In the genomic region with DNA sequence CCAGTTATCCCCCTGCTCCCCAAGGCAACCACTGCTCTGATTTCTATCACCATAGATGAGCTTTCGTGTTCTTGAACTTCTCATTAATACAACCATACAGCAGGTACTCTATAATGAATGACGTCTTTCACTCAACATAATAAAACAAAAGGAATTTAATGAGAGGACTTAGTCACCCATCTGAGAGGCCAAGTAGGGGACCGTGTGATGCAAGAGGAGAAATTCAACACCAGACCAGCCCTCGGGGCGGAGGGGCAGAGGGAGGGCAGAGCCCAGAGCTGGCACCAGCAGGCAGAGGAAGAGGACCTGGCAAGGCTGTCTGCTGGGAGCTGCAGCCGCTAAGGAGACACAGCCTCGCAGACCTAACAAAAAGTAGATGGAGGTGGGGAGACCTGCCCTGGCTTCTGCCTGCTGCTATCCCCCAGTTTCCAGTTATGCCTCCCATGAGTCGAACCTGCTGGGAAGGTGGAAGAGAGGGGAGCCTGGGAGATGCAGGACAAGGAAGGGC, we compare ENCODE assay signal across 8 cellular contexts. TPM values are rescaled to one million over a fixed set of nuclear protein-coding genes. Genes with fewer than 3 reads are reported as not detected.
DNase-seq lines count a peak whose midpoint lies in the region; ATAC-seq and TF ChIP-seq lines count a peak whose summit lies in the region.

No MANE protein-coding gene starts in this region.

- H3K4me3 ChIP-seq in SK-N-SH (ENCODE audit: low read depth in 2 of 2, low read length in 1 of 2): peak overlapping the region; percentile 0 to 22; a peak in 1 of 4 replicates
- H3K4me3 ChIP-seq in heart left ventricle: no peak overlapping the region
- H3K4me3 ChIP-seq in skeletal muscle satellite cell (ENCODE audit: low read length): peak overlapping the region; percentile 49

- H3K4me1 ChIP-seq in SK-N-SH (ENCODE audit: control insufficient read depth in 1 of 2, insufficient read depth in 2 of 2, low read depth in 1 of 2, low read length in 1 of 2) (peaks cover 19 to 21% of the 10 kb centered on the region in 2 experiments), heart left ventricle (peaks cover 0 to 34% (median 9%) of the 10 kb centered on the region in 12 donors), skeletal muscle satellite cell (ENCODE audit: control insufficient read depth, insufficient read depth, low read length) (peaks cover 41% of the 10 kb centered on the region)

- peaks cover 1% of the 10 kb centered on the region for H3K36me3 Mint-ChIP-seq in activated CD8-positive, alpha-beta memory T cell treated with anti-CD3 and anti-CD28 coated beads, Interleukin-2, amount 10 ng/mL, durations not matched to agents 7 days and 5 days
- no peaks in the 10 kb centered on the region for H3K36me3 Mint-ChIP-seq in effector memory CD8-positive, alpha-beta T cell (ENCODE audit: insufficient read depth)

- H3K27me3 Mint-ChIP-seq in activated CD8-positive, alpha-beta memory T cell treated with anti-CD3 and anti-CD28 coated beads, Interleukin-2, amount 10 ng/mL, durations not matched to agents 7 days and 5 days: no peaks in the 10 kb centered on the region
- H3K27me3 Mint-ChIP-seq in effector memory CD8-positive, alpha-beta T cell: peaks cover 5 to 29% of the 10 kb centered on the region in 2 donors

- peak; percentile 78 to 91 (median 90) for ATAC-seq in heart left ventricle
- no peak for ATAC-seq in activated CD8-positive, alpha-beta memory T cell treated with anti-CD3 and anti-CD28 coated beads, Interleukin-2, amount 10 ng/mL, durations not matched to agents 7 days and 5 days
- no peak for ATAC-seq in effector memory CD8-positive, alpha-beta T cell (replicated peaks)

- TF ChIP-seq CTCF in SK-N-SH (IDR thresholded peaks at IDR 0.05): no peak
- TF ChIP-seq CTCF in heart left ventricle (IDR thresholded peaks at IDR 0.05): no peak
- TF ChIP-seq CTCF in GM13976 (IDR thresholded peaks at IDR 0.05; ENCODE audit: borderline replicate concordance, control extremely low read depth, extremely low read depth, insufficient read depth, missing control alignments): no peak

- no peaks in the 10 kb centered on the region for H3K79me2 ChIP-seq in SK-N-SH (ENCODE audit: insufficient read depth)

- H3K4me2 ChIP-seq in SK-N-SH (peak overlapping the region; percentile 75), skeletal muscle satellite cell (ENCODE audit: low read length) (peak overlapping the region; percentile 75)

- peak overlapping the region; percentile 50; the same call in 1 of the 2 replicates for H3K9ac ChIP-seq in SK-N-SH
- peak overlapping the region; percentile 68 for H3K9ac ChIP-seq in skeletal muscle satellite cell (ENCODE audit: low read depth, low read length)

- under 1% methylated on average over 8 of the region's 8 CpGs for WGBS in SK-N-SH (ENCODE audit: low lambda C conversion rate)
- WGBS in heart left ventricle, 4 donors: 17 to 32% (median 22%) methylated on average over 8 of the region's 8 CpGs

- peaks cover 21% of the 10 kb centered on the region for H3F3A ChIP-seq in SK-N-SH (replicated peaks; ENCODE audit: insufficient read depth)

- TF ChIP-seq RAD21 in SK-N-SH (IDR thresholded peaks at IDR 0.05; ENCODE audit: low read length): no peak

- H2AFZ ChIP-seq in SK-N-SH (ENCODE audit: low read depth): no peak overlapping the region; the same call in 1 of the 2 replicates

- H3K36me3 ChIP-seq in SK-N-SH (replicated peaks in 1 of 2; ENCODE audit: control insufficient read depth in 1 of 2, insufficient read depth in 2 of 2, low read length in 1 of 2) (no peaks in the 10 kb centered on the region), heart left ventricle (no peaks in the 10 kb centered on the region), skeletal muscle satellite cell (ENCODE audit: insufficient read depth, low read length) (no peaks in the 10 kb centered on the region)

- H4K20me1 ChIP-seq in SK-N-SH (ENCODE audit: insufficient read depth): no peaks in the 10 kb centered on the region

- CTCF ChIA-PET in SK-N-SH (lab: Yijun Ruan, JAX): interaction anchor here (1.0 to 9.0 kb wide), 7 partner anchors 9 to 138 kb away, joined by 3 to 183 read pairs (median 5); no protein-coding TSS in a partner anchor
- CTCF ChIA-PET in activated CD8-positive, alpha-beta memory T cell treated with anti-CD3 and anti-CD28 coated beads, Interleukin-2, amount 10 ng/mL, durations not matched to agents 7 days and 5 days (lab: Charles Lee): no interaction called here

- POLR2A ChIA-PET in SK-N-SH (lab: Yijun Ruan, JAX): interaction anchor here (0.5 kb wide), 1 partner anchor 146 kb away, joined by 3 read pairs; no protein-coding TSS in a partner anchor

- no peak overlapping the region for H3K27ac Mint-ChIP-seq in activated CD8-positive, alpha-beta memory T cell treated with anti-CD3 and anti-CD28 coated beads, Interleukin-2, amount 10 ng/mL, durations not matched to agents 7 days and 5 days
- H3K27ac Mint-ChIP-seq in effector memory CD8-positive, alpha-beta T cell: no peak overlapping the region

- H3K4me3 Mint-ChIP-seq in activated CD8-positive, alpha-beta memory T cell treated with anti-CD3 and anti-CD28 coated beads, Interleukin-2, amount 10 ng/mL, durations not matched to agents 7 days and 5 days: no peak overlapping the region
- H3K4me3 Mint-ChIP-seq in effector memory CD8-positive, alpha-beta T cell: no peak overlapping the region

- peaks cover 9% of the 10 kb centered on the region for H3K4me1 Mint-ChIP-seq in activated CD8-positive, alpha-beta memory T cell treated with anti-CD3 and anti-CD28 coated beads, Interleukin-2, amount 10 ng/mL, durations not matched to agents 7 days and 5 days
- peaks cover 3% of the 10 kb centered on the region in 2 donors for H3K4me1 Mint-ChIP-seq in effector memory CD8-positive, alpha-beta T cell (ENCODE audit: low read depth in 2 of 2)

- H3K27ac ChIP-seq in SK-N-SH (ENCODE audit: low read depth in 2 of 2, low read length in 1 of 2): peak overlapping the region; percentile 45 to 67
- H3K27ac ChIP-seq in heart left ventricle: peak overlapping the region in 11 of 12 donors; percentile 21 to 66 (median 58)

- H3K9me3 ChIP-seq in SK-N-SH: no peaks in the 10 kb centered on the region
- H3K9me3 ChIP-seq in heart left ventricle: no peaks in the 10 kb centered on the region
- no peaks in the 10 kb centered on the region for H3K9me3 ChIP-seq in skeletal muscle satellite cell (replicated peaks; ENCODE audit: low read length)

- H3K9me2 ChIP-seq in SK-N-SH: no peaks in the 10 kb centered on the region

- intact Hi-C loops in heart left ventricle (cut with DNase I): loop anchor here in 1 of 10 donors (2.0 kb wide), 1 partner anchor 36 kb away; no protein-coding TSS in a partner anchor

- H3K27me3 ChIP-seq in SK-N-SH (ENCODE audit: insufficient read depth) (no peaks in the 10 kb centered on the region), heart left ventricle (no peaks in the 10 kb centered on the region), skeletal muscle satellite cell (ENCODE audit: control insufficient read depth, insufficient read depth, low read length) (peaks cover 7% of the 10 kb centered on the region)

- no peaks in the 10 kb centered on the region for H3K9me3 Mint-ChIP-seq in activated CD8-positive, alpha-beta memory T cell treated with anti-CD3 and anti-CD28 coated beads, Interleukin-2, amount 10 ng/mL, durations not matched to agents 7 days and 5 days (ENCODE audit: low read depth)
- no peaks in the 10 kb centered on the region for H3K9me3 Mint-ChIP-seq in effector memory CD8-positive, alpha-beta T cell

- DNase-seq in 8988T: peak; percentile 84
- DNase-seq in HS-27A (ENCODE audit: low read depth): peak; percentile 92
- DNase-seq in SK-N-SH: peak; percentile 88
- peak; percentile 69 to 86 (median 78) for DNase-seq in heart left ventricle
- no peak for DNase-seq in activated CD8-positive, alpha-beta memory T cell treated with anti-CD3 and anti-CD28 coated beads, Interleukin-2, amount 10 ng/mL, durations not matched to agents 7 days and 5 days
- no peak for DNase-seq in GM13976 (ENCODE audit: low spot score)
- no peak for DNase-seq in effector memory CD8-positive, alpha-beta T cell

- TF ChIP-seq EP300 in SK-N-SH (IDR thresholded peaks at IDR 0.05; ENCODE audit: borderline replicate concordance in 1 of 2, low read depth in 1 of 2, low read length in 1 of 2): peak; percentile 59 to 77; a peak in 3 of 4 replicates

- TF ChIP-seq POLR2A in heart left ventricle (IDR thresholded peaks at IDR 0.05): peak in 1 of 2 donors; percentile 46

- in situ Hi-C loops in GM13976 (cut with MboI; ENCODE audit: low sequenced_read_pairs, unreplicated experiment): no loop called here

TF ChIP-seq in SK-N-SH, 30 proteins besides CTCF, POLR2A, EP300 and RAD21 (continues in another document):
- TF ChIP-seq MEF2A (IDR thresholded peaks at IDR 0.05; ENCODE audit: borderline replicate concordance, low read depth) (peak; percentile 19; the same call in 1 of the 2 replicates), FOXJ3 (CRISPR knock-in tag; IDR thresholded peaks at IDR 0.05) (no peak), NFIC (IDR thresholded peaks at IDR 0.05; ENCODE audit: borderline replicate concordance) (peak; percentile 88), FOXM1 (IDR thresholded peaks at IDR 0.05; ENCODE audit: low read depth) (no peak)
- TF ChIP-seq, protein P1, sequence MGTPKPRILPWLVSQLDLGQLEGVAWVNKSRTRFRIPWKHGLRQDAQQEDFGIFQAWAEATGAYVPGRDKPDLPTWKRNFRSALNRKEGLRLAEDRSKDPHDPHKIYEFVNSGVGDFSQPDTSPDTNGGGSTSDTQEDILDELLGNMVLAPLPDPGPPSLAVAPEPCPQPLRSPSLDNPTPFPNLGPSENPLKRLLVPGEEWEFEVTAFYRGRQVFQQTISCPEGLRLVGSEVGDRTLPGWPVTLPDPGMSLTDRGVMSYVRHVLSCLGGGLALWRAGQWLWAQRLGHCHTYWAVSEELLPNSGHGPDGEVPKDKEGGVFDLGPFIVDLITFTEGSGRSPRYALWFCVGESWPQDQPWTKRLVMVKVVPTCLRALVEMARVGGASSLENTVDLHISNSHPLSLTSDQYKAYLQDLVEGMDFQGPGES (IDR thresholded peaks at IDR 0.05; ENCODE audit: low read depth, low read length): no peak

RNA-seq across cellular contexts. Expression of a gene that starts 13.7 kb away (rescaled TPM):
- polyA plus RNA-seq in SK-N-SH (2012; rRNA removed) (0.05 TPM in 2 replicates), heart left ventricle (10 to 100 TPM; 11.0 to 92.3 TPM)
- 0.08 and 0.17 TPM in 2 replicates for polyA plus RNA-seq in SK-N-SH (2012; cell fraction: cytosol; rRNA removed)
- 0.20 and 0.25 TPM in 2 replicates for polyA plus RNA-seq in SK-N-SH (2012; cell fraction: nucleus; rRNA removed)
- 10 to 100 TPM in 8 of 9 donors, 1 to 10 TPM in 1; 7.3 to 62.3 (median 28.7) TPM for total RNA-seq in heart left ventricle
- 13.2 and 77.5 TPM in 2 replicates for total RNA-seq in skeletal muscle satellite cell (2012; rRNA removed)
- not detected for total RNA-seq in activated CD8-positive, alpha-beta memory T cell treated with anti-CD3 and anti-CD28 coated beads, Interleukin-2, amount 10 ng/mL, durations not matched to agents 7 days and 5 days

RNA-seq across cellular contexts. Expression of a gene that starts 16.8 kb away (rescaled TPM):
- polyA plus RNA-seq in SK-N-SH (2012; rRNA removed) (0.02 and 0.10 TPM in 2 replicates), heart left ventricle (under 1 TPM; 0.23 to 0.33 TPM)
- 0.01 TPM in 2 replicates for polyA plus RNA-seq in SK-N-SH (2012; cell fraction: cytosol; rRNA removed)
- 0.05 and 0.08 TPM in 2 replicates for polyA plus RNA-seq in SK-N-SH (2012; cell fraction: nucleus; rRNA removed)
- 1 to 10 TPM in 2 of 9 donors, under 1 TPM in 7; 0.12 to 2.2 (median 0.39) TPM for total RNA-seq in heart left ventricle
- 0.66 and 0.76 TPM in 2 replicates for total RNA-seq in skeletal muscle satellite cell (2012; rRNA removed)
- not detected for total RNA-seq in activated CD8-positive, alpha-beta memory T cell treated with anti-CD3 and anti-CD28 coated beads, Interleukin-2, amount 10 ng/mL, durations not matched to agents 7 days and 5 days

Comparison
In these comparisons a context has a peak if more than half of its experiments do, and no peak if none do; other contexts are left out.
1. DNase-seq: peak in 8988T (single experiment), HS-27A (single experiment), SK-N-SH (single experiment) and heart left ventricle (5 of 5); none in activated CD8-positive, alpha-beta memory T cell treated with anti-CD3 and anti-CD28 coated beads, Interleukin-2, amount 10 ng/mL, durations not matched to agents 7 days and 5 days (single experiment), GM13976 (single experiment) and effector memory CD8-positive, alpha-beta T cell (0 of 3).
2. H3K4me3 ChIP-seq: peak in SK-N-SH (2 of 2) and skeletal muscle satellite cell (single experiment); none in heart left ventricle (0 of 12).
3. ATAC-seq: peak in heart left ventricle (4 of 4); none in activated CD8-positive, alpha-beta memory T cell treated with anti-CD3 and anti-CD28 coated beads, Interleukin-2, amount 10 ng/mL, durations not matched to agents 7 days and 5 days (single experiment) and effector memory CD8-positive, alpha-beta T cell (single experiment).
4. RNA of a gene that starts 13.7 kb away (total RNA-seq): 7.3 to 62.3 TPM in heart left ventricle; not detected in activated CD8-positive, alpha-beta memory T cell treated with anti-CD3 and anti-CD28 coated beads, Interleukin-2, amount 10 ng/mL, durations not matched to agents 7 days and 5 days; every median in the first group is over 4 times any median in the second.